In the genomic region with DNA sequence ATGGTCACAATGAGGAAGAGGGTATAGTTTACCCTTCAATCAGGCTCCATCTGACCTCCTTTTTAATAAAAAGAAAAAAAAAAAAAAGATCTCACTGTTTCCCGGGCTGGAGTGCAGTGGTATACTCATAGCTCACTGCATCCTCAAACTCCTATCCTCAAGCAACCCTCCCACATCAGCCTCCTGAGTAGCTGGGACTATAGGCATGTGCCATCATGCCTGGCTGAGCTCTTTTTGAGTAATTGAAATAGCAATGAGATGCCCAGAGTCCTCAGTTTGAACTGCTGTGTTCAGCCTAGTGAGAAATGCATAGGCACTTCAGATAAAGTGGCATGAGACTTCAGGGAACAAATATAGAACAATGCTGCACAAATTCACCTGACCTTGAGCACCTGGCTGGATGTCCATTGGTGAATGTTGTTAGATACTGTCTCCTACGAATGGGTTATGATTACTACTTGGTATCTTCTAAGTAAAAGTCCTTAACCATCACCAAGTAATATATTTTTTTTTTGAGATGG, we compare ENCODE assay signal across 16 cellular contexts.
DNase-seq lines count a peak whose midpoint lies in the region; ATAC-seq, FAIRE-seq and TF ChIP-seq lines count a peak whose summit lies in the region.
"Had no signal": no experiment of that assay in that cellular context is flagged by ENCODE, and none has a peak within 500 bp of the region (broad histone marks: within the 10 kb centered on the region; RNA-seq: fewer than 3 reads in every experiment).

No MANE protein-coding gene starts in this region.

- DNase-seq in left ventricle myocardium superior (no peak), right cardiac atrium (no peak), NCI-H2171 treated with DMSO at 0.1 percent for 48 hours (lab: John Stamatoyannopoulos, UW) (peak; percentile 46), bronchial epithelial cell (ENCODE audit: low read depth) (peak; percentile 77), A673 (ENCODE audit: low spot score) (no peak), osteoblast (ENCODE audit: insufficient read length, low spot score, missing footprints) (no peak)
- DNase-seq: Caco-2; CD8-positive, alpha-beta memory T cell; DMS79; HCEC 1CT; HFFc6 had no signal

- POLR2A ChIA-PET in A673 (lab: Charles Lee; ENCODE audit: low non-redundant PET) = no interaction called here

- no TSS peak for BruUV-seq in A673 (replicated peaks; lab: Mats Ljungman, UMichigan)

- H2AFZ ChIP-seq in osteoblast (ENCODE audit: low read length) = no peak overlapping the region

- CTCF ChIA-PET in A673 (lab: Charles Lee) = interaction anchor here (0.6 to 0.7 kb wide), 2 partner anchors 210 to 404 kb away, joined by 3 to 9 read pairs; no protein-coding TSS in a partner anchor

- TF ChIP-seq CTCF in bronchial epithelial cell (IDR thresholded peaks at IDR 0.05; ENCODE audit: insufficient read depth, low read length, severe bottlenecking) (no peak), A673 (conservative IDR thresholded peaks at IDR 0.05; ENCODE audit: low read depth, low read length) (no peak), osteoblast (IDR thresholded peaks at IDR 0.05; ENCODE audit: extremely low read depth, low read depth, low read length) (no peak)

- H3K9me3 ChIP-seq in right cardiac atrium (ENCODE audit: control insufficient read depth, low read length) (no peaks in the 10 kb centered on the region), A673 (ENCODE audit: low read depth, low read length, poor library complexity, severe bottlenecking) (no peaks in the 10 kb centered on the region), osteoblast (ENCODE audit: low read depth, low read length) (no peaks in the 10 kb centered on the region)
- H3K9me3 ChIP-seq: A549, BLaER1, Caco-2 had no signal

- 80% methylated on average over 2 of the region's 2 CpGs for WGBS in right cardiac atrium

- H3K4me1 ChIP-seq in right cardiac atrium (ENCODE audit: control insufficient read depth, insufficient read depth, low read length) (peaks cover 2% of the 10 kb centered on the region), A673 (ENCODE audit: insufficient read depth, low read length, poor library complexity, severe bottlenecking) (no peaks in the 10 kb centered on the region), osteoblast (ENCODE audit: insufficient read depth, low read length) (peaks cover 5% of the 10 kb centered on the region)
- H3K4me1 ChIP-seq: Caco-2 had no signal

- no peaks in the 10 kb centered on the region for H4K20me1 ChIP-seq in osteoblast (ENCODE audit: insufficient read depth, low read length)
- H4K20me1 ChIP-seq: BLaER1 had no signal

- H3K27ac ChIP-seq in right cardiac atrium (ENCODE audit: low read length) = no peak overlapping the region
- no peak overlapping the region for H3K27ac ChIP-seq in A673 (ENCODE audit: low read depth, low read length, poor library complexity, severe bottlenecking)
- no peak overlapping the region for H3K27ac ChIP-seq in osteoblast (ENCODE audit: low read depth, low read length)
- H3K27ac ChIP-seq: A549, BLaER1 had no signal

- H3K36me3 ChIP-seq in bronchial epithelial cell (ENCODE audit: control insufficient read depth, insufficient read depth, low read length) (no peaks in the 10 kb centered on the region), A673 (ENCODE audit: insufficient read depth, low read length, poor library complexity, severe bottlenecking) (no peaks in the 10 kb centered on the region), osteoblast (ENCODE audit: insufficient read depth, low read length) (no peaks in the 10 kb centered on the region)
- H3K36me3 ChIP-seq: BLaER1 had no signal

- peak; percentile 68 for ATAC-seq in left ventricle myocardium superior
- ATAC-seq in right cardiac atrium = no peak
- ATAC-seq in HG02938 (IDR thresholded peaks at IDR 0.05; ENCODE audit: unreplicated experiment) = no peak
- ATAC-seq: A549, GM12878 had no signal

- no peak overlapping the region for H3K4me2 ChIP-seq in osteoblast (ENCODE audit: insufficient read depth, low read length)
- H3K4me2 ChIP-seq: A549, BLaER1 had no signal

- no peaks in the 10 kb centered on the region for H3K27me3 ChIP-seq in right cardiac atrium (ENCODE audit: control insufficient read depth, insufficient read depth)
- no peaks in the 10 kb centered on the region for H3K27me3 ChIP-seq in bronchial epithelial cell (ENCODE audit: control insufficient read depth, insufficient read depth, low read length)
- H3K27me3 ChIP-seq in A673 (replicated peaks; ENCODE audit: insufficient read depth, low read depth, low read length, poor library complexity) = no peaks in the 10 kb centered on the region
- peaks cover 18% of the 10 kb centered on the region for H3K27me3 ChIP-seq in osteoblast (ENCODE audit: insufficient read depth, low read length)
- H3K27me3 ChIP-seq: BLaER1 had no signal

- intact Hi-C loops in left ventricle myocardium superior (cut with micrococcal nuclease) = no loop called here
- intact Hi-C loops in right cardiac atrium (cut with DNase I) = no loop called here
- intact Hi-C loops in A673 (cut with micrococcal nuclease; ENCODE audit: unreplicated experiment) = no loop called here

- FAIRE-seq in bronchial epithelial cell (lab: Jason Lieb, UNC) = no peak
- FAIRE-seq: A549, GM12878, GM18507 had no signal

- H3K4me3 ChIP-seq in right cardiac atrium (ENCODE audit: low read length) (no peak overlapping the region), bronchial epithelial cell (ENCODE audit: low read depth, low read length) (no peak overlapping the region), A673 (ENCODE audit: low read depth, low read length, poor library complexity, severe bottlenecking) (no peak overlapping the region), osteoblast (ENCODE audit: insufficient read depth, low read length) (no peak overlapping the region)
- H3K4me3 ChIP-seq: A549, BLaER1, GM12878 had no signal

- no peaks in the 10 kb centered on the region for H3K79me2 ChIP-seq in osteoblast (ENCODE audit: insufficient read depth, low read length)

Comparison
In these comparisons a context has a peak if more than half of its experiments do, and no peak if none do; other contexts are left out.
1. DNase-seq: peak in NCI-H2171 treated with DMSO at 0.1 percent for 48 hours (single experiment) and bronchial epithelial cell (single experiment); none in left ventricle myocardium superior (single experiment), right cardiac atrium (0 of 3), A673 (single experiment) and osteoblast (single experiment).